In genomic region chr1:235079443-235079967, GRCh38 we compare ENCODE assay signal across 8 cellular contexts. TPM values are rescaled to one million over a fixed set of nuclear protein-coding genes. Genes with fewer than 3 reads are reported as not detected.
DNase-seq lines count a peak whose midpoint lies in the region; ATAC-seq and TF ChIP-seq lines count a peak whose summit lies in the region.

No MANE protein-coding gene starts in this region.

- H3K27ac Mint-ChIP-seq in natural killer cell treated with Interleukin-12 subunit alpha and Interleukin-12 subunit beta and Interleukin-15 and Interleukin-18, amount 100 ng/mL, for 72 hours, result no peak overlapping the region

- no peaks in the 10 kb centered on the region for H3K27me3 Mint-ChIP-seq in natural killer cell treated with Interleukin-12 subunit alpha and Interleukin-12 subunit beta and Interleukin-15 and Interleukin-18, amount 100 ng/mL, for 72 hours

- 30 to 47% (median 38%) methylated on average over 6 of the region's 6 CpGs for WGBS in heart left ventricle, 4 donors
- 47% methylated on average over 6 of the region's 6 CpGs; no CpG with 5 or more reads in 1 of the 2 donors for WGBS in transverse colon (ENCODE audit: low coverage in 1 of 2), 2 donors

- H3K36me3 ChIP-seq in heart left ventricle, result no peaks in the 10 kb centered on the region
- H3K36me3 ChIP-seq in Peyer's patch, result no peaks in the 10 kb centered on the region
- no peaks in the 10 kb centered on the region for H3K36me3 ChIP-seq in transverse colon

- TF ChIP-seq EP300 in transverse colon (IDR thresholded peaks at IDR 0.05; ENCODE audit: low read depth), result no peak

- H3K4me1 ChIP-seq in heart left ventricle (peaks cover 0 to 86% (median 62%) of the 10 kb centered on the region in 12 donors), Peyer's patch (peaks cover 10 to 75% (median 15%) of the 10 kb centered on the region in 4 donors), transverse colon (peaks cover 47 to 79% (median 62%) of the 10 kb centered on the region in 4 donors)

- no peaks in the 10 kb centered on the region for H3K9me3 ChIP-seq in heart left ventricle
- H3K9me3 ChIP-seq in Peyer's patch, result no peaks in the 10 kb centered on the region
- no peaks in the 10 kb centered on the region for H3K9me3 ChIP-seq in transverse colon

- H3K9me3 Mint-ChIP-seq in natural killer cell treated with Interleukin-12 subunit alpha and Interleukin-12 subunit beta and Interleukin-15 and Interleukin-18, amount 100 ng/mL, for 72 hours, result no peaks in the 10 kb centered on the region

- ATAC-seq in heart left ventricle (no peak), Right ventricle myocardium superior (ENCODE audit: poor library complexity) (no peak), HG03469 (IDR thresholded peaks at IDR 0.05; ENCODE audit: unreplicated experiment) (no peak)
- ATAC-seq in natural killer cell treated with Interleukin-12 subunit alpha and Interleukin-12 subunit beta and Interleukin-15 and Interleukin-18, amount 100 ng/mL, for 72 hours, result no peak

- H3K4me3 ChIP-seq in heart left ventricle (no peak overlapping the region), Peyer's patch (no peak overlapping the region), transverse colon (no peak overlapping the region)

- DNase-seq in heart left ventricle, result peak in 2 of 5 donors; percentile 33 to 66
- no peak for DNase-seq in Right ventricle myocardium superior
- DNase-seq in Peyer's patch, result peak in 2 of 3 donors; percentile 92 to 93
- peak; percentile 76 for DNase-seq in kidney glomerular epithelial cell (lab: John Stamatoyannopoulos, UW)
- peak; percentile 89 for DNase-seq in transverse colon
- DNase-seq in T-helper 1 cell, result no peak
- no peak for DNase-seq in natural killer cell treated with Interleukin-12 subunit alpha and Interleukin-12 subunit beta and Interleukin-15 and Interleukin-18, amount 100 ng/mL, for 72 hours (ENCODE audit: low spot score)

- in situ Hi-C loops in transverse colon (cut with MboI; ENCODE audit: low pct_ligation_motif_present in 1 of 4, low pct_unique_long_range_greater_than_20kb in 1 of 4, low sequenced_read_pairs in 3 of 4), result loop anchor here in 1 of 4 donors (10.0 kb wide), 1 partner anchor 105 kb away; no protein-coding TSS in a partner anchor

- H3K4me3 Mint-ChIP-seq in natural killer cell treated with Interleukin-12 subunit alpha and Interleukin-12 subunit beta and Interleukin-15 and Interleukin-18, amount 100 ng/mL, for 72 hours, result no peak overlapping the region

- H3K36me3 Mint-ChIP-seq in natural killer cell treated with Interleukin-12 subunit alpha and Interleukin-12 subunit beta and Interleukin-15 and Interleukin-18, amount 100 ng/mL, for 72 hours, result peaks cover 6% of the 10 kb centered on the region

- H3K27me3 ChIP-seq in heart left ventricle (no peaks in the 10 kb centered on the region), Peyer's patch (no peaks in the 10 kb centered on the region), transverse colon (no peaks in the 10 kb centered on the region)

- intact Hi-C loops in heart left ventricle (cut with DNase I) (loop anchor here in 9 of 10 donors (2.0 to 10.0 kb wide), 13 partner anchors 82 to 481 kb away; partner anchors contain the start of gene IRF2BP2 (in 3 of the 9)), Right ventricle myocardium superior (cut with DNase I) (loop anchor here (5.0 to 10.0 kb wide), 2 partner anchors 165 to 192 kb away; no protein-coding TSS in a partner anchor), transverse colon (cut with DNase I; ENCODE audit: low total_unique reads) (no loop called here)

- peaks cover 40 to 55% of the 10 kb centered on the region in 2 donors for H3K4me1 Mint-ChIP-seq in natural killer cell treated with Interleukin-12 subunit alpha and Interleukin-12 subunit beta and Interleukin-15 and Interleukin-18, amount 100 ng/mL, for 72 hours (ENCODE audit: low read depth in 2 of 2)

- TF ChIP-seq CTCF in heart left ventricle (IDR thresholded peaks at IDR 0.05), result no peak
- peak in 2 of 6 experiments; percentile 8 to 13 for TF ChIP-seq CTCF in Peyer's patch (IDR thresholded peaks at IDR 0.05)
- no peak for TF ChIP-seq CTCF in transverse colon (IDR thresholded peaks at IDR 0.05)

- peak overlapping the region; percentile 17 to 96 (median 74) for H3K27ac ChIP-seq in heart left ventricle
- peak overlapping the region; percentile 47 to 88 (median 80) for H3K27ac ChIP-seq in Peyer's patch
- H3K27ac ChIP-seq in transverse colon, result peak overlapping the region; percentile 87 to 91 (median 90)

- TF ChIP-seq POLR2A in heart left ventricle (IDR thresholded peaks at IDR 0.05) (no peak), Peyer's patch (IDR thresholded peaks at IDR 0.05) (peak in 1 of 2 donors; percentile 45), transverse colon (IDR thresholded peaks at IDR 0.05) (no peak)

RNA-seq across cellular contexts. Expression of gene TOMM20, which starts 49.1 kb away (rescaled TPM):
- total RNA-seq in heart left ventricle (100 to 1,000 TPM in 1 of 9 donors, 10 to 100 TPM in 8; 56.7 to 100 (median 83.3) TPM), Right ventricle myocardium superior (76.7 TPM), Peyer's patch (10 to 100 TPM; 38.0 to 44.3 (median 42.8) TPM), transverse colon (10 to 100 TPM; 16.9 to 72.9 (median 54.5) TPM)
- polyA plus RNA-seq in heart left ventricle, result 10 to 100 TPM; 43.0 to 80.9 TPM
- total RNA-seq in natural killer cell treated with Interleukin-12 subunit alpha and Interleukin-12 subunit beta and Interleukin-15 and Interleukin-18, amount 100 ng/mL, for 72 hours, result 10 to 100 TPM; 85.7 to 89.6 TPM

Comparison
In these comparisons a context has a peak if more than half of its experiments do, and no peak if none do; other contexts are left out.
1. DNase-seq: peak in Peyer's patch (2 of 3), kidney glomerular epithelial cell (single experiment) and transverse colon (single experiment); none in Right ventricle myocardium superior (single experiment), T-helper 1 cell (0 of 5) and natural killer cell treated with Interleukin-12 subunit alpha and Interleukin-12 subunit beta and Interleukin-15 and Interleukin-18, amount 100 ng/mL, for 72 hours (single experiment).
2. Peak in every context shown above with its lines, with median percentiles within 50 percentile points of each other: H3K27ac ChIP-seq.